In the genomic region with DNA sequence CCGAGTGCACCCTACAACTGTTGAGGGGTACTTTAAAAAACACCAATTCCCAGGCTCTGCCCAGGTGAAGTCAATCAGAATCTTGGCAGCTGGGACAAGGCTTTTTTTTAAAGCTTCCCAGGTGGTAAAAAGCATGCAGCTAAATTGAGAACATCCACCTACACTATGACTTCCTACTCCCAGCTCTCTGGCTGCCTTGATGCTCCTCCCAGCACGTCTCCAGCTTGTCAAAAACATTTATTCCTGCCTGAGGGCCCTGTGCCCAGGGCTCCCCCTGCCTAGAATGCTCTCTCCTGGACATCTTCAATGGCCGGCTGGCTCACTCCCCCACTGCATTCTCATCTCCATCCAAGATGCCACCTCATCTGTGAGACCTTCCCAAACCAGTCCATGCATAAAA, we compare ENCODE assay signal across 21 cellular contexts. TPM values are rescaled to one million over a fixed set of nuclear protein-coding genes. Genes with fewer than 3 reads are reported as not detected.
DNase-seq lines count a peak whose midpoint lies in the region; ATAC-seq and TF ChIP-seq lines count a peak whose summit lies in the region.
"Had no signal": no experiment of that assay in that cellular context is flagged by ENCODE, and none has a peak within 500 bp of the region (broad histone marks: within the 10 kb centered on the region; RNA-seq: fewer than 3 reads in every experiment).

No MANE protein-coding gene starts in this region.

- ATAC-seq in CD8-positive, alpha-beta T cell: no peak
- ATAC-seq in omental fat pad (ENCODE audit: low FRiP score) (peak; percentile 30), HG02973 (IDR thresholded peaks at IDR 0.05; ENCODE audit: unreplicated experiment) (no peak)
- ATAC-seq: esophagus mucosa, lower lobe of right lung had no signal

- POLR2A ChIA-PET in CD8-positive, alpha-beta T cell (lab: Charles Lee): interaction anchor here (0.8 kb wide), 1 partner anchor 10 kb away, joined by 3 read pairs; no protein-coding TSS in a partner anchor

- peaks cover 78% of the 10 kb centered on the region for H3K4me1 Mint-ChIP-seq in CD8-positive, alpha-beta T cell (ENCODE audit: low read depth)
- peaks cover 65% of the 10 kb centered on the region for H3K4me1 Mint-ChIP-seq in activated naive CD8-positive, alpha-beta T cell treated with anti-CD3 and anti-CD28 coated beads for 36 hours

- H3K27me3 ChIP-seq in CD8-positive, alpha-beta T cell (ENCODE audit: insufficient read depth, low read length): no peaks in the 10 kb centered on the region
- H3K27me3 ChIP-seq: right atrium auricular region had no signal

- H3K9me3 ChIP-seq in CD8-positive, alpha-beta T cell (ENCODE audit: low read length): no peaks in the 10 kb centered on the region
- H3K9me3 ChIP-seq: lower lobe of right lung, right atrium auricular region, thoracic aorta had no signal

- H3K36me3 Mint-ChIP-seq in CD8-positive, alpha-beta T cell: peaks cover 93% of the 10 kb centered on the region
- peaks cover 61% of the 10 kb centered on the region for H3K36me3 Mint-ChIP-seq in activated naive CD8-positive, alpha-beta T cell treated with anti-CD3 and anti-CD28 coated beads for 36 hours

- intact Hi-C loops in CD8-positive, alpha-beta T cell (cut with DNase I, micrococcal nuclease): no loop called here

- TF ChIP-seq CTCF in CD8-positive, alpha-beta T cell (IDR thresholded peaks at IDR 0.05): no peak
- no peak for TF ChIP-seq CTCF in omental fat pad (IDR thresholded peaks at IDR 0.05)

- no peaks in the 10 kb centered on the region for H3K9me3 Mint-ChIP-seq in CD8-positive, alpha-beta T cell
- H3K9me3 Mint-ChIP-seq in activated naive CD8-positive, alpha-beta T cell treated with anti-CD3 and anti-CD28 coated beads for 36 hours: no peaks in the 10 kb centered on the region
- H3K9me3 Mint-ChIP-seq: IgD-negative memory B cell had no signal

- peaks cover 31% of the 10 kb centered on the region for H3K36me3 ChIP-seq in CD8-positive, alpha-beta T cell (ENCODE audit: insufficient read depth, low read length)

- no peak overlapping the region for H3K4me3 Mint-ChIP-seq in CD8-positive, alpha-beta T cell
- H3K4me3 Mint-ChIP-seq in activated naive CD8-positive, alpha-beta T cell treated with anti-CD3 and anti-CD28 coated beads for 36 hours: no peak overlapping the region

- H3K27me3 Mint-ChIP-seq in CD8-positive, alpha-beta T cell (ENCODE audit: low read depth): no peaks in the 10 kb centered on the region
- no peaks in the 10 kb centered on the region for H3K27me3 Mint-ChIP-seq in activated naive CD8-positive, alpha-beta T cell treated with anti-CD3 and anti-CD28 coated beads for 36 hours
- H3K27me3 Mint-ChIP-seq: IgD-negative memory B cell had no signal

- peak; percentile 45 for DNase-seq in activated CD8-positive, alpha-beta memory T cell treated with anti-CD3 and anti-CD28 coated beads, Interleukin-2, amount 50 U/mL, for 48 hours
- DNase-seq in activated CD8-positive, alpha-beta memory T cell treated with anti-CD3 and anti-CD28 coated beads, Interleukin-2, amount 50 U/mL, for 4 hours: no peak
- DNase-seq in CD8-positive, alpha-beta T cell: no peak
- DNase-seq in activated naive CD8-positive, alpha-beta T cell treated with anti-CD3 and anti-CD28 coated beads for 36 hours: no peak
- no peak for DNase-seq in omental fat pad (ENCODE audit: low spot score)
- DNase-seq in NCI-H345 treated with DMSO at 0.1 percent for 48 hours (lab: John Stamatoyannopoulos, UW; ENCODE audit: unreplicated experiment): no peak
- DNase-seq in dermis blood vessel endothelial cell: no peak
- DNase-seq: activated CD4-positive, alpha-beta T cell treated with anti-CD3 and anti-CD28 coated beads, Interleukin-2, amount 50 U/mL, for 1 hour; central memory CD4-positive, alpha-beta T cell; DMS79 treated with DMSO at 0.1 percent for 48 hours; lower lobe of right lung; MM.1S; NCI-H146; NCI-H2171; NCI-H526 treated with DMSO at 0.1 percent for 48 hours; stimulated activated CD8-positive, alpha-beta memory T cell treated with anti-CD3 and anti-CD28 coated beads, Interleukin-4, amount 100 ng/mL, for 48 hours had no signal

- H3K27ac ChIP-seq in CD8-positive, alpha-beta T cell (ENCODE audit: low read depth, low read length): no peak overlapping the region
- H3K27ac ChIP-seq: lower lobe of right lung, right atrium auricular region, thoracic aorta had no signal

- CTCF ChIA-PET in CD8-positive, alpha-beta T cell (lab: Charles Lee): no interaction called here

- peaks cover 20% of the 10 kb centered on the region for H3K4me1 ChIP-seq in CD8-positive, alpha-beta T cell (ENCODE audit: insufficient read depth, low read length)
- H3K4me1 ChIP-seq: right atrium auricular region had no signal

- peak overlapping the region; percentile 74 for H3K27ac Mint-ChIP-seq in CD8-positive, alpha-beta T cell
- peak overlapping the region; percentile 30 for H3K27ac Mint-ChIP-seq in activated naive CD8-positive, alpha-beta T cell treated with anti-CD3 and anti-CD28 coated beads for 36 hours

- no peak overlapping the region for H3K4me3 ChIP-seq in CD8-positive, alpha-beta T cell (ENCODE audit: low read depth, low read length)
- H3K4me3 ChIP-seq: lower lobe of right lung, right atrium auricular region, thoracic aorta had no signal

RNA-seq across cellular contexts. Expression of gene ZBTB24, which starts 9.9 kb away (rescaled TPM):
- 10 to 100 TPM; 10.9 to 11.2 TPM for total RNA-seq in CD8-positive, alpha-beta T cell
- total RNA-seq in activated naive CD8-positive, alpha-beta T cell treated with anti-CD3 and anti-CD28 coated beads for 36 hours: 10 to 100 TPM; 16.1 to 16.5 TPM
- 1 to 10 TPM; 4.7 to 9.8 (median 6.9) TPM for total RNA-seq in omental fat pad
- total RNA-seq in dermis blood vessel endothelial cell: 6.9 and 7.5 TPM in 2 replicates

RNA-seq across cellular contexts. Expression of gene MICAL1, which starts 17.5 kb away (rescaled TPM):
- total RNA-seq in CD8-positive, alpha-beta T cell: 10 to 100 TPM; 68.0 to 76.4 TPM
- 10 to 100 TPM; 21.2 to 23.5 TPM for total RNA-seq in activated naive CD8-positive, alpha-beta T cell treated with anti-CD3 and anti-CD28 coated beads for 36 hours
- total RNA-seq in omental fat pad (10 to 100 TPM; 14.0 to 48.7 (median 30.2) TPM), dermis blood vessel endothelial cell (17.8 and 22.8 TPM in 2 replicates)

RNA-seq across cellular contexts. Expression of gene SMPD2, which starts 32.6 kb away (rescaled TPM):
- total RNA-seq in CD8-positive, alpha-beta T cell: 10 to 100 TPM; 22.8 to 23.9 TPM
- total RNA-seq in activated naive CD8-positive, alpha-beta T cell treated with anti-CD3 and anti-CD28 coated beads for 36 hours: 1 to 10 TPM; 7.0 to 7.9 TPM
- total RNA-seq in omental fat pad (10 to 100 TPM; 10.2 to 16.2 (median 10.7) TPM), dermis blood vessel endothelial cell (9.9 and 12.6 TPM in 2 replicates)

RNA-seq across cellular contexts. Expression of gene PPIL6, which starts 32.7 kb away (rescaled TPM):
- 1 to 10 TPM; 1.3 to 1.4 TPM for total RNA-seq in CD8-positive, alpha-beta T cell
- total RNA-seq in activated naive CD8-positive, alpha-beta T cell treated with anti-CD3 and anti-CD28 coated beads for 36 hours: under 1 TPM; 0.60 to 0.64 TPM
- 1 to 10 TPM; 2.3 to 7.4 (median 4.1) TPM for total RNA-seq in omental fat pad
- total RNA-seq in dermis blood vessel endothelial cell: 0.34 and 0.65 TPM in 2 replicates
